34 cellular contexts compared by ENCODE assay signal in genomic region chr5:171830686-171831085, GRCh38. TPM values are rescaled to one million over a fixed set of nuclear protein-coding genes. Genes with fewer than 3 reads are reported as not detected.
"Had no signal": no experiment of that assay in that cellular context is flagged by ENCODE, and none has a peak within 500 bp of the region (broad histone marks: within the 10 kb centered on the region; RNA-seq: fewer than 3 reads in every experiment).

No MANE protein-coding gene starts in this region.

- H3K27me3 Mint-ChIP-seq: progenitor cell of endocrine pancreas; stimulated activated naive CD8-positive, alpha-beta T cell treated with anti-CD3 and anti-CD28 coated beads, Interleukin-15, Interleukin-2, amounts not matched to agents 100 ng/mL and 50 ng/mL, for 24 hours had no signal

- H3K27ac Mint-ChIP-seq: effector memory CD8-positive, alpha-beta T cell; mesothelial cell of epicardium; naive thymus-derived CD4-positive, alpha-beta T cell; nephron; neural progenitor cell; progenitor cell of endocrine pancreas; stimulated activated naive CD8-positive, alpha-beta T cell treated with anti-CD3 and anti-CD28 coated beads, Interleukin-15, Interleukin-2, amounts not matched to agents 100 ng/mL and 50 ng/mL, for 24 hours had no signal

- H3K4me3 Mint-ChIP-seq: effector memory CD8-positive, alpha-beta T cell; mesothelial cell of epicardium; naive thymus-derived CD4-positive, alpha-beta T cell; nephron; neural progenitor cell; stimulated activated effector memory CD8-positive, alpha-beta T cell treated with anti-CD3 and anti-CD28 coated beads, Interleukin-12 subunit alpha, Interleukin-12 subunit beta, amount 100 ng/mL, for 72 hours; stimulated activated naive CD8-positive, alpha-beta T cell treated with anti-CD3 and anti-CD28 coated beads, Interleukin-15, Interleukin-2, amounts not matched to agents 100 ng/mL and 50 ng/mL, for 24 hours had no signal

- H3K4me1 Mint-ChIP-seq: mesothelial cell of epicardium; naive thymus-derived CD4-positive, alpha-beta T cell; stimulated activated effector memory CD8-positive, alpha-beta T cell treated with anti-CD3 and anti-CD28 coated beads, Interleukin-12 subunit alpha, Interleukin-12 subunit beta, amount 100 ng/mL, for 72 hours had no signal

- H3K36me3 Mint-ChIP-seq: neural progenitor cell; stimulated activated effector memory CD8-positive, alpha-beta T cell treated with anti-CD3 and anti-CD28 coated beads, Interleukin-12 subunit alpha, Interleukin-12 subunit beta, amount 100 ng/mL, for 72 hours had no signal

- H3K9ac ChIP-seq: neural progenitor cell, parathyroid adenoma had no signal

- H3K36me3 ChIP-seq: esophagus squamous epithelium, heart right ventricle, neural progenitor cell, right atrium auricular region, thoracic aorta, tibial nerve, upper lobe of left lung had no signal

- H2AFZ ChIP-seq: neural progenitor cell, parathyroid adenoma had no signal

- H3K4me2 ChIP-seq: neural progenitor cell had no signal

- H3K9me3 ChIP-seq: upper lobe of left lung had no signal

- ATAC-seq: effector memory CD8-positive, alpha-beta T cell; heart right ventricle; left lobe of liver; naive thymus-derived CD4-positive, alpha-beta T cell; sciatic nerve; stimulated activated effector memory CD8-positive, alpha-beta T cell treated with anti-CD3 and anti-CD28 coated beads, Interleukin-12 subunit alpha, Interleukin-12 subunit beta, amount 100 ng/mL, for 72 hours had no signal

- H3K4me3 ChIP-seq: esophagus squamous epithelium, heart right ventricle, lung, neural progenitor cell, right atrium auricular region, thoracic aorta, tibial nerve, upper lobe of left lung had no signal

- DNase-seq: cortex of kidney; effector memory CD8-positive, alpha-beta T cell; erythroblast; esophagus squamous epithelium; foreskin melanocyte; glutamatergic neuron; heart right ventricle; hippocampal formation; islet precursor cell; kidney glomerular epithelial cell; mesenchymal stem cell; naive thymus-derived CD4-positive, alpha-beta T cell; stimulated activated CD4-positive, alpha-beta T cell treated with anti-CD3 and anti-CD28 coated beads, Interleukin-2, amount 100 ng/mL, for 24 hours; stimulated activated CD4-positive, alpha-beta T cell treated with anti-CD3 and anti-CD28 coated beads, Interleukin-4, amount 100 ng/mL, for 24 hours; upper lobe of left lung had no signal

- H3K4me1 ChIP-seq: esophagus squamous epithelium, heart right ventricle, parathyroid adenoma, right atrium auricular region, tibial nerve, upper lobe of left lung had no signal

- H3K27ac ChIP-seq: esophagus squamous epithelium, heart right ventricle, neural progenitor cell, parathyroid adenoma, right atrium auricular region, thoracic aorta, tibial nerve, upper lobe of left lung had no signal

- H3K9me3 Mint-ChIP-seq: effector memory CD8-positive, alpha-beta T cell; stimulated activated effector memory CD8-positive, alpha-beta T cell treated with anti-CD3 and anti-CD28 coated beads, Interleukin-12 subunit alpha, Interleukin-12 subunit beta, amount 100 ng/mL, for 72 hours had no signal

- H3K79me2 ChIP-seq: parathyroid adenoma had no signal

- FAIRE-seq: endometrium, urothelium cell line had no signal

- H3K27me3 ChIP-seq: esophagus squamous epithelium, heart right ventricle, neural progenitor cell, right atrium auricular region, tibial nerve, upper lobe of left lung had no signal

RNA-seq across cellular contexts. Expression of gene SMIM23, which starts 45.1 kb away (rescaled TPM):
- total RNA-seq: dermis microvascular lymphatic vessel endothelial cell; esophagus squamous epithelium; heart right ventricle; left lobe of liver; liver; lung; mesothelial cell of epicardium; mucosa of gallbladder; naive thymus-derived CD4-positive, alpha-beta T cell; osteoblast; progenitor cell of endocrine pancreas; right atrium auricular region; sciatic nerve; thoracic aorta; tibial nerve; upper lobe of left lung had no signal
- polyA plus RNA-seq: heart right ventricle; liver; lung; naive thymus-derived CD4-positive, alpha-beta T cell had no signal
